In the genomic region with DNA sequence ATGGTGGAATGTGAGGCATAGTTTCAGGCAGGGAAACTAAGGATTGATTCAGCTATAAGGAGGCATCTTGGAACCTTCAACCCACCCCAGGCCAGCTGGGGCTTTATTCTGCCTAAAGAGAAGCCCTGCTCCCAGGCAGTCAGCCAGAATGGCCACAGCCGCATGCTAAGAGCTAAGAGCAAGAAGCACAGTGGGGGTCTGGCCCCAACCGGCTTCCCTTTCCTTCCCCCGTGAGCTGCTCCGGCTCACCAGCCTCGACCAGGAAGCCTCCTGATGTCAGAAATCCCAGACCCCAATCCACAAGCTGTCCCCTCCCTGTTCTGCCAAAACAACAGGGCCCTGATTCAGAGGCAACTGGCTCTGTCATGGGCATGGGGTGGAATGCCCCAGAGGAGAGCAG, we compare ENCODE assay signal across 22 cellular contexts. TPM values are rescaled to one million over a fixed set of nuclear protein-coding genes. Genes with fewer than 3 reads are reported as not detected.
DNase-seq lines count a peak whose midpoint lies in the region; ATAC-seq and TF ChIP-seq lines count a peak whose summit lies in the region.
"Had no signal": no experiment of that assay in that cellular context is flagged by ENCODE, and none has a peak within 500 bp of the region (broad histone marks: within the 10 kb centered on the region; RNA-seq: fewer than 3 reads in every experiment).

No MANE protein-coding gene starts in this region.

- H4K20me1 ChIP-seq in BLaER1 treated with 17β-estradiol and CSF1 and Interleukin-3, amounts not matched to agents 10 nM and 100 nM: peaks cover 0 to 71% (median 24%) of the 10 kb centered on the region in 11 experiments; a peak in 13 of 22 replicates

- DNase-seq in H7: peak; percentile 78
- no peak for DNase-seq in WERI-Rb-1
- no peak for DNase-seq in activated naive CD4-positive, alpha-beta T cell treated with anti-CD3 and anti-CD28 coated beads for 36 hours
- DNase-seq in T1000 (lab: John Stamatoyannopoulos, UW): no peak
- DNase-seq: BE2C; CD4-positive, alpha-beta memory T cell; MM.1S; NCI-H1092; NCI-H146; NCI-H2081; NCI-H774; PC-9; SIG-M5 had no signal

- no peak overlapping the region for H3K27ac Mint-ChIP-seq in activated naive CD4-positive, alpha-beta T cell treated with anti-CD3 and anti-CD28 coated beads for 36 hours
- H3K27ac Mint-ChIP-seq: CD4-positive, alpha-beta memory T cell had no signal

- H3K4me3 Mint-ChIP-seq in activated naive CD4-positive, alpha-beta T cell treated with anti-CD3 and anti-CD28 coated beads for 36 hours: no peak overlapping the region
- H3K4me3 Mint-ChIP-seq: CD4-positive, alpha-beta memory T cell had no signal

- no peaks in the 10 kb centered on the region for H3K9me3 Mint-ChIP-seq in activated naive CD4-positive, alpha-beta T cell treated with anti-CD3 and anti-CD28 coated beads for 36 hours

- ATAC-seq in HG02970 (IDR thresholded peaks at IDR 0.05; ENCODE audit: low FRiP score, unreplicated experiment) (no peak), HG02623 (IDR thresholded peaks at IDR 0.05; ENCODE audit: unreplicated experiment) (no peak)
- ATAC-seq: SK-N-SH treated with all-trans-retinoic acid at 6 μM for 48 hours had no signal

- no peak overlapping the region; a peak in 1 of 22 replicates for H3K27ac ChIP-seq in BLaER1 treated with 17β-estradiol and CSF1 and Interleukin-3, amounts not matched to agents 10 nM and 100 nM
- peak overlapping the region; percentile 53 for H3K27ac ChIP-seq in WERI-Rb-1
- H3K27ac ChIP-seq: PC-9, RWPE1 had no signal

- peaks cover 73% of the 10 kb centered on the region for H3K27me3 Mint-ChIP-seq in activated naive CD4-positive, alpha-beta T cell treated with anti-CD3 and anti-CD28 coated beads for 36 hours (ENCODE audit: low read depth)

- H3K4me1 Mint-ChIP-seq in activated naive CD4-positive, alpha-beta T cell treated with anti-CD3 and anti-CD28 coated beads for 36 hours (ENCODE audit: low read depth): peaks cover 15% of the 10 kb centered on the region

- H3K36me3 ChIP-seq in BLaER1 treated with 17β-estradiol and CSF1 and Interleukin-3, amounts not matched to agents 10 nM and 100 nM: no peaks in the 10 kb centered on the region
- H3K36me3 ChIP-seq in H7 (replicated peaks; ENCODE audit: control insufficient read depth, insufficient read depth, low read length) (no peaks in the 10 kb centered on the region; the same call in 1 of the 2 replicates), WERI-Rb-1 (no peaks in the 10 kb centered on the region), iPS-15b (ENCODE audit: control insufficient read depth, insufficient read depth, low read length) (no peaks in the 10 kb centered on the region)
- H3K36me3 ChIP-seq: BE2C had no signal

- H3K4me3 ChIP-seq in BLaER1 treated with 17β-estradiol and CSF1 and Interleukin-3, amounts not matched to agents 10 nM and 100 nM: no peak overlapping the region
- H3K4me3 ChIP-seq in H7 (ENCODE audit: insufficient read depth, low read depth, low read length) (no peak overlapping the region), WERI-Rb-1 (ENCODE audit: low read depth, low read length) (no peak overlapping the region), iPS-15b (ENCODE audit: low read depth, low read length) (no peak overlapping the region)
- H3K4me3 ChIP-seq: PC-9 had no signal

- no peaks in the 10 kb centered on the region for H3K36me3 Mint-ChIP-seq in activated naive CD4-positive, alpha-beta T cell treated with anti-CD3 and anti-CD28 coated beads for 36 hours (ENCODE audit: low read depth)

- no peaks in the 10 kb centered on the region for H3K9me3 ChIP-seq in BLaER1 treated with 17β-estradiol and CSF1 and Interleukin-3, amounts not matched to agents 10 nM and 100 nM (replicated peaks in 1 of 11)
- H3K9me3 ChIP-seq in WERI-Rb-1 (ENCODE audit: severe bottlenecking) (no peaks in the 10 kb centered on the region), iPS-15b (ENCODE audit: control insufficient read depth, insufficient read depth, low read length) (no peaks in the 10 kb centered on the region)
- H3K9me3 ChIP-seq: BE2C had no signal

- peak overlapping the region; percentile 52 to 94 (median 81) for H3K4me2 ChIP-seq in BLaER1 treated with 17β-estradiol and CSF1 and Interleukin-3, amounts not matched to agents 10 nM and 100 nM
- H3K4me2 ChIP-seq: PC-9 had no signal

- peaks cover 16 to 24% (median 22%) of the 10 kb centered on the region in 11 experiments for H3K27me3 ChIP-seq in BLaER1 treated with 17β-estradiol and CSF1 and Interleukin-3, amounts not matched to agents 10 nM and 100 nM
- peaks cover 11% of the 10 kb centered on the region for H3K27me3 ChIP-seq in H7 (ENCODE audit: control insufficient read depth, insufficient read depth, low read length)
- H3K27me3 ChIP-seq in WERI-Rb-1 (ENCODE audit: insufficient read depth, low read depth, severe bottlenecking): no peaks in the 10 kb centered on the region
- H3K27me3 ChIP-seq in iPS-15b (ENCODE audit: control insufficient read depth, insufficient read depth, low read length): peaks cover 2% of the 10 kb centered on the region

- H3K4me1 ChIP-seq in BLaER1 treated with 17β-estradiol and CSF1 and Interleukin-3, amounts not matched to agents 10 nM and 100 nM: peaks cover 68 to 100% (median 97%) of the 10 kb centered on the region in 10 experiments
- H3K4me1 ChIP-seq in iPS-15b (ENCODE audit: control insufficient read depth, insufficient read depth, low read length): peaks cover 22% of the 10 kb centered on the region
- H3K4me1 ChIP-seq: BE2C had no signal

- no peak for TF ChIP-seq CTCF in WERI-Rb-1 (IDR thresholded peaks at IDR 0.05; ENCODE audit: low read depth, low read length)

- intact Hi-C loops in activated naive CD4-positive, alpha-beta T cell treated with anti-CD3 and anti-CD28 coated beads for 36 hours (cut with micrococcal nuclease): no loop called here

- CTCF ChIA-PET in activated naive CD4-positive, alpha-beta T cell treated with anti-CD3 and anti-CD28 coated beads for 36 hours (lab: Charles Lee): no interaction called here

- no peak overlapping the region; a peak in 1 of 22 replicates for H3K9ac ChIP-seq in BLaER1 treated with 17β-estradiol and CSF1 and Interleukin-3, amounts not matched to agents 10 nM and 100 nM
- H3K9ac ChIP-seq in iPS-15b (ENCODE audit: low read depth, low read length): peak overlapping the region; percentile 48

RNA-seq across cellular contexts. Expression of gene GRM4, which starts 7.0 kb away (rescaled TPM):
- 23.9 and 35.3 TPM in 2 replicates for total RNA-seq in H7 (2014; rRNA removed; shearing (Covaris generic))
- total RNA-seq in activated naive CD4-positive, alpha-beta T cell treated with anti-CD3 and anti-CD28 coated beads for 36 hours: under 1 TPM in 1 of 2 experiments, not detected in 1; 0.27 TPM
- total RNA-seq: LHCN-M2; NCI-H460; PC-9; T-helper 1 cell treated with Interleukin-12 subunit alpha and Interleukin-12 subunit beta and Interleukin-4 antibody, amounts not matched to agents 30 ng/mL and 1 ng/mL, for 36 hours had no signal

Comparison
In these comparisons a context has a peak if more than half of its experiments do, and no peak if none do; other contexts are left out.
1. RNA of gene GRM4, which starts 7.0 kb away (total RNA-seq): 23.9 to 35.3 TPM in H7; 0.27 TPM in activated naive CD4-positive, alpha-beta T cell treated with anti-CD3 and anti-CD28 coated beads for 36 hours; every median in the first group is over 10 times any median in the second.